8 cellular contexts compared by ENCODE assay signal in the genomic region with DNA sequence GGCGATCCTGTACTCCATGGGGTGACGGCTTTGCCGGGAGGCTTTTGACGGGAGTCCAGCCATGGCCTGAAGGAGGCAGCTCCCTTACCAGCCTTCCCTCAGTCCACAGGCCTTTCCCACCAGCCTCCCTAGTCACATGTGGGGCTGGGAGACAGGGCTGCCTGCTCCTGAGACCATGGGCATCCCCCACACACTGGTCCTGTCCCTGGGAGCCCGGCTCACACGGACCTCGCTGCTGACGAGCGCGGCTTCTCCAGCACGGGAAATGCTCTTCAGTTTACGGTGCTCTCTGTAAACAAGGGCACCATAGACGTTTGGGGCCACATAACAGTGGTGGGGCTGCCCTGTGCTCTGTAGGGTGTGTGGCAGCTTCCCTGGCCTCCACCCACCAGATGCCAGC.
"Had no signal": no experiment of that assay in that cellular context is flagged by ENCODE, and none has a peak within 500 bp of the region (broad histone marks: within the 10 kb centered on the region; RNA-seq: fewer than 3 reads in every experiment).

No MANE protein-coding gene starts in this region.

- FAIRE-seq: G401.6, GM12878, GM12891, GM12892, GM18507, GM19239 had no signal

- DNase-seq: GDM1, GF-D8 had no signal

- ATAC-seq: GM12878 had no signal

- H3K4me3 ChIP-seq: GM12878 had no signal
